ENCODE assay signal across 1 cellular context in the genomic region with DNA sequence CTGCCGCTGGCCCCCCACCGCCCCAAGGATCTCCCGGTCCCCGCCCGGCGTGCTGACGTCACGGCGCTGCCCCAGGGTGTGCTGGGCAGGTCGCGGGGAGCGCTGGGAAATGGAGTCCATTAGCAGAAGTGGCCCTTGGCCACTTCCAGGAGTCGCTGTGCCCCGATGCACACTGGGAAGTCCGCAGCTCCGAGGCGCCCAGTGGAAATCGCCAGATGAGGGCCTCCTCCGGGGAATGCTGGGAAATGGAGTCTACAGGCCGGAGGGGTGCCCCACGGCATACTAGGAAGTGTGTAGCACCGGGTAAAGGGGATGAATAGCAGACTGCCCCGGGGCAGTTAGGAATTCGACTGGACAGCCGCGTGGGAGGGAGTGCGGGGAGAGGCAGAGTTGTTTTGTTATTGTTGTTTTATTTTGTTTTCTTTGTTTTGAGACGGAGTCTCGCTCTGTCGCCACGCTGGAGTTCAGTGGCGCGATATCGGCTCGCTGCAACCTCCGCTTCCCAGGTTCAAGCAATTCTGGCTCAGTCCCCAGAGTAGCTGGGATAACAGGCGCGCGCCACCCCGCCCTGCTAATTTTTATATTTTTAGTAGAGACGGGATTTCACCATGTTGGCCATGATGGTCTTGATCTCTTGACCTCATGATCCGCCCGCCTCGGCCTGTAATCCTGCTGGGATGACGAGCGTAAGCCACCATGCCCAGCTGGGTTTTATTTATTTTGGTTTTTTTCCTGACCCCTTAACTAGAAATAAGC.
TF ChIP-seq lines count a peak whose summit lies in the region.

A gene (minus strand): TSS at position 2 of the 756 bp plus-strand sequence. CDS start 94 bp downstream, outside the sequence.

TF ChIP-seq in K562, 482 proteins besides CTCF, POLR2A, EP300 and RAD21 (continued from another document and continues in another):
- TF ChIP-seq, protein P1, sequence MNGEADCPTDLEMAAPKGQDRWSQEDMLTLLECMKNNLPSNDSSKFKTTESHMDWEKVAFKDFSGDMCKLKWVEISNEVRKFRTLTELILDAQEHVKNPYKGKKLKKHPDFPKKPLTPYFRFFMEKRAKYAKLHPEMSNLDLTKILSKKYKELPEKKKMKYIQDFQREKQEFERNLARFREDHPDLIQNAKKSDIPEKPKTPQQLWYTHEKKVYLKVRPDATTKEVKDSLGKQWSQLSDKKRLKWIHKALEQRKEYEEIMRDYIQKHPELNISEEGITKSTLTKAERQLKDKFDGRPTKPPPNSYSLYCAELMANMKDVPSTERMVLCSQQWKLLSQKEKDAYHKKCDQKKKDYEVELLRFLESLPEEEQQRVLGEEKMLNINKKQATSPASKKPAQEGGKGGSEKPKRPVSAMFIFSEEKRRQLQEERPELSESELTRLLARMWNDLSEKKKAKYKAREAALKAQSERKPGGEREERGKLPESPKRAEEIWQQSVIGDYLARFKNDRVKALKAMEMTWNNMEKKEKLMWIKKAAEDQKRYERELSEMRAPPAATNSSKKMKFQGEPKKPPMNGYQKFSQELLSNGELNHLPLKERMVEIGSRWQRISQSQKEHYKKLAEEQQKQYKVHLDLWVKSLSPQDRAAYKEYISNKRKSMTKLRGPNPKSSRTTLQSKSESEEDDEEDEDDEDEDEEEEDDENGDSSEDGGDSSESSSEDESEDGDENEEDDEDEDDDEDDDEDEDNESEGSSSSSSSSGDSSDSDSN (IDR thresholded peaks at IDR 0.05; ENCODE audit: borderline replicate concordance in 1 of 2, low read depth in 2 of 2, low read length in 2 of 2): no peak
- TF ChIP-seq KLF10 (CRISPR knock-in tag; IDR thresholded peaks at IDR 0.05) (no peak), GTF2F1 (IDR thresholded peaks at IDR 0.05; ENCODE audit: low read depth, low read length) (peak; percentile 60; the same call in 1 of the 2 replicates), PCBP1 (IDR thresholded peaks at IDR 0.05; ENCODE audit: low read depth, low read length, poor library complexity, severe bottlenecking) (no peak), BRF1 (IDR thresholded peaks at IDR 0.05; ENCODE audit: borderline replicate concordance, extremely low read depth, insufficient read length) (no peak), ERF (CRISPR knock-in tag; IDR thresholded peaks at IDR 0.05) (peak; percentile 33; the same call in 1 of the 2 replicates), FOSL1 (tag; conservative IDR thresholded peaks at IDR 0.05) (0 out of 2 replicates have a peak, but pooled peaks have one; percentile 39), TBP (optimal IDR thresholded peaks at IDR 0.05; ENCODE audit: low read depth, low read length) (peak; percentile 78), HMG20A (CRISPR knock-in tag; conservative IDR thresholded peaks at IDR 0.05) (no peak), RNF2 (IDR thresholded peaks at IDR 0.05) (no peak; the same call in 1 of the 2 replicates), DMBX1 (CRISPR knock-in tag; IDR thresholded peaks at IDR 0.05; ENCODE audit: borderline replicate concordance) (no peak; the same call in 1 of the 2 replicates), SAFB2 (IDR thresholded peaks at IDR 0.05; ENCODE audit: borderline replicate concordance, low read depth, low read length, severe bottlenecking) (no peak), CBX5 (IDR thresholded peaks at IDR 0.05; ENCODE audit: borderline replicate concordance, low read depth) (no peak), ZFP1 (CRISPR knock-in tag; IDR thresholded peaks at IDR 0.05) (no peak), ZKSCAN3 (CRISPR knock-in tag; IDR thresholded peaks at IDR 0.05) (no peak), ETS2 (tag; IDR thresholded peaks at IDR 0.05; ENCODE audit: borderline replicate concordance, poor library complexity, severe bottlenecking) (no peak), U2AF2 (optimal IDR thresholded peaks at IDR 0.05; ENCODE audit: low read depth, low read length) (no peak), ZNF143 (CRISPR knock-in tag; IDR thresholded peaks at IDR 0.05) (peak; percentile 90), TAF7 (tag; IDR thresholded peaks at IDR 0.05) (no peak), SOX6 (IDR thresholded peaks at IDR 0.05) (no peak), ESRRB (CRISPR knock-in tag; IDR thresholded peaks at IDR 0.05; ENCODE audit: borderline replicate concordance) (no peak), IRF2 (CRISPR knock-in tag; IDR thresholded peaks at IDR 0.05) (no peak)
- TF ChIP-seq, protein P2, sequence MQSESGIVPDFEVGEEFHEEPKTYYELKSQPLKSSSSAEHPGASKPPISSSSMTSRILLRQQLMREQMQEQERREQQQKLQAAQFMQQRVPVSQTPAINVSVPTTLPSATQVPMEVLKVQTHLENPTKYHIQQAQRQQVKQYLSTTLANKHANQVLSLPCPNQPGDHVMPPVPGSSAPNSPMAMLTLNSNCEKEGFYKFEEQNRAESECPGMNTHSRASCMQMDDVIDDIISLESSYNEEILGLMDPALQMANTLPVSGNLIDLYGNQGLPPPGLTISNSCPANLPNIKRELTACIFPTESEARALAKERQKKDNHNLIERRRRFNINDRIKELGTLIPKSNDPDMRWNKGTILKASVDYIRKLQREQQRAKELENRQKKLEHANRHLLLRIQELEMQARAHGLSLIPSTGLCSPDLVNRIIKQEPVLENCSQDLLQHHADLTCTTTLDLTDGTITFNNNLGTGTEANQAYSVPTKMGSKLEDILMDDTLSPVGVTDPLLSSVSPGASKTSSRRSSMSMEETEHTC (IDR thresholded peaks at IDR 0.05): no peak
- TF ChIP-seq, protein P3, sequence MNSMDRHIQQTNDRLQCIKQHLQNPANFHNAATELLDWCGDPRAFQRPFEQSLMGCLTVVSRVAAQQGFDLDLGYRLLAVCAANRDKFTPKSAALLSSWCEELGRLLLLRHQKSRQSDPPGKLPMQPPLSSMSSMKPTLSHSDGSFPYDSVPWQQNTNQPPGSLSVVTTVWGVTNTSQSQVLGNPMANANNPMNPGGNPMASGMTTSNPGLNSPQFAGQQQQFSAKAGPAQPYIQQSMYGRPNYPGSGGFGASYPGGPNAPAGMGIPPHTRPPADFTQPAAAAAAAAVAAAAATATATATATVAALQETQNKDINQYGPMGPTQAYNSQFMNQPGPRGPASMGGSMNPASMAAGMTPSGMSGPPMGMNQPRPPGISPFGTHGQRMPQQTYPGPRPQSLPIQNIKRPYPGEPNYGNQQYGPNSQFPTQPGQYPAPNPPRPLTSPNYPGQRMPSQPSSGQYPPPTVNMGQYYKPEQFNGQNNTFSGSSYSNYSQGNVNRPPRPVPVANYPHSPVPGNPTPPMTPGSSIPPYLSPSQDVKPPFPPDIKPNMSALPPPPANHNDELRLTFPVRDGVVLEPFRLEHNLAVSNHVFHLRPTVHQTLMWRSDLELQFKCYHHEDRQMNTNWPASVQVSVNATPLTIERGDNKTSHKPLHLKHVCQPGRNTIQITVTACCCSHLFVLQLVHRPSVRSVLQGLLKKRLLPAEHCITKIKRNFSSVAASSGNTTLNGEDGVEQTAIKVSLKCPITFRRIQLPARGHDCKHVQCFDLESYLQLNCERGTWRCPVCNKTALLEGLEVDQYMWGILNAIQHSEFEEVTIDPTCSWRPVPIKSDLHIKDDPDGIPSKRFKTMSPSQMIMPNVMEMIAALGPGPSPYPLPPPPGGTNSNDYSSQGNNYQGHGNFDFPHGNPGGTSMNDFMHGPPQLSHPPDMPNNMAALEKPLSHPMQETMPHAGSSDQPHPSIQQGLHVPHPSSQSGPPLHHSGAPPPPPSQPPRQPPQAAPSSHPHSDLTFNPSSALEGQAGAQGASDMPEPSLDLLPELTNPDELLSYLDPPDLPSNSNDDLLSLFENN (IDR thresholded peaks at IDR 0.05; ENCODE audit: low read depth in 2 of 2, low read length in 2 of 2): no peak; a peak in 1 of 4 replicates
- TF ChIP-seq, protein P4, sequence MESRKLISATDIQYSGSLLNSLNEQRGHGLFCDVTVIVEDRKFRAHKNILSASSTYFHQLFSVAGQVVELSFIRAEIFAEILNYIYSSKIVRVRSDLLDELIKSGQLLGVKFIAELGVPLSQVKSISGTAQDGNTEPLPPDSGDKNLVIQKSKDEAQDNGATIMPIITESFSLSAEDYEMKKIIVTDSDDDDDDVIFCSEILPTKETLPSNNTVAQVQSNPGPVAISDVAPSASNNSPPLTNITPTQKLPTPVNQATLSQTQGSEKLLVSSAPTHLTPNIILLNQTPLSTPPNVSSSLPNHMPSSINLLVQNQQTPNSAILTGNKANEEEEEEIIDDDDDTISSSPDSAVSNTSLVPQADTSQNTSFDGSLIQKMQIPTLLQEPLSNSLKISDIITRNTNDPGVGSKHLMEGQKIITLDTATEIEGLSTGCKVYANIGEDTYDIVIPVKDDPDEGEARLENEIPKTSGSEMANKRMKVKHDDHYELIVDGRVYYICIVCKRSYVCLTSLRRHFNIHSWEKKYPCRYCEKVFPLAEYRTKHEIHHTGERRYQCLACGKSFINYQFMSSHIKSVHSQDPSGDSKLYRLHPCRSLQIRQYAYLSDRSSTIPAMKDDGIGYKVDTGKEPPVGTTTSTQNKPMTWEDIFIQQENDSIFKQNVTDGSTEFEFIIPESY (CRISPR knock-in tag; IDR thresholded peaks at IDR 0.05): peak; percentile 56; the same call in 1 of the 2 replicates
- TF ChIP-seq, protein P5, sequence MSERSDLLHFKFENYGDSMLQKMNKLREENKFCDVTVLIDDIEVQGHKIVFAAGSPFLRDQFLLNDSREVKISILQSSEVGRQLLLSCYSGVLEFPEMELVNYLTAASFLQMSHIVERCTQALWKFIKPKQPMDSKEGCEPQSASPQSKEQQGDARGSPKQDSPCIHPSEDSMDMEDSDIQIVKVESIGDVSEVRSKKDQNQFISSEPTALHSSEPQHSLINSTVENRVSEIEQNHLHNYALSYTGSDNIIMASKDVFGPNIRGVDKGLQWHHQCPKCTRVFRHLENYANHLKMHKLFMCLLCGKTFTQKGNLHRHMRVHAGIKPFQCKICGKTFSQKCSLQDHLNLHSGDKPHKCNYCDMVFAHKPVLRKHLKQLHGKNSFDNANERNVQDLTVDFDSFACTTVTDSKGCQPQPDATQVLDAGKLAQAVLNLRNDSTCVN (CRISPR knock-in tag; IDR thresholded peaks at IDR 0.05): peak; percentile 72; the same call in 1 of the 2 replicates
- TF ChIP-seq, protein P6, sequence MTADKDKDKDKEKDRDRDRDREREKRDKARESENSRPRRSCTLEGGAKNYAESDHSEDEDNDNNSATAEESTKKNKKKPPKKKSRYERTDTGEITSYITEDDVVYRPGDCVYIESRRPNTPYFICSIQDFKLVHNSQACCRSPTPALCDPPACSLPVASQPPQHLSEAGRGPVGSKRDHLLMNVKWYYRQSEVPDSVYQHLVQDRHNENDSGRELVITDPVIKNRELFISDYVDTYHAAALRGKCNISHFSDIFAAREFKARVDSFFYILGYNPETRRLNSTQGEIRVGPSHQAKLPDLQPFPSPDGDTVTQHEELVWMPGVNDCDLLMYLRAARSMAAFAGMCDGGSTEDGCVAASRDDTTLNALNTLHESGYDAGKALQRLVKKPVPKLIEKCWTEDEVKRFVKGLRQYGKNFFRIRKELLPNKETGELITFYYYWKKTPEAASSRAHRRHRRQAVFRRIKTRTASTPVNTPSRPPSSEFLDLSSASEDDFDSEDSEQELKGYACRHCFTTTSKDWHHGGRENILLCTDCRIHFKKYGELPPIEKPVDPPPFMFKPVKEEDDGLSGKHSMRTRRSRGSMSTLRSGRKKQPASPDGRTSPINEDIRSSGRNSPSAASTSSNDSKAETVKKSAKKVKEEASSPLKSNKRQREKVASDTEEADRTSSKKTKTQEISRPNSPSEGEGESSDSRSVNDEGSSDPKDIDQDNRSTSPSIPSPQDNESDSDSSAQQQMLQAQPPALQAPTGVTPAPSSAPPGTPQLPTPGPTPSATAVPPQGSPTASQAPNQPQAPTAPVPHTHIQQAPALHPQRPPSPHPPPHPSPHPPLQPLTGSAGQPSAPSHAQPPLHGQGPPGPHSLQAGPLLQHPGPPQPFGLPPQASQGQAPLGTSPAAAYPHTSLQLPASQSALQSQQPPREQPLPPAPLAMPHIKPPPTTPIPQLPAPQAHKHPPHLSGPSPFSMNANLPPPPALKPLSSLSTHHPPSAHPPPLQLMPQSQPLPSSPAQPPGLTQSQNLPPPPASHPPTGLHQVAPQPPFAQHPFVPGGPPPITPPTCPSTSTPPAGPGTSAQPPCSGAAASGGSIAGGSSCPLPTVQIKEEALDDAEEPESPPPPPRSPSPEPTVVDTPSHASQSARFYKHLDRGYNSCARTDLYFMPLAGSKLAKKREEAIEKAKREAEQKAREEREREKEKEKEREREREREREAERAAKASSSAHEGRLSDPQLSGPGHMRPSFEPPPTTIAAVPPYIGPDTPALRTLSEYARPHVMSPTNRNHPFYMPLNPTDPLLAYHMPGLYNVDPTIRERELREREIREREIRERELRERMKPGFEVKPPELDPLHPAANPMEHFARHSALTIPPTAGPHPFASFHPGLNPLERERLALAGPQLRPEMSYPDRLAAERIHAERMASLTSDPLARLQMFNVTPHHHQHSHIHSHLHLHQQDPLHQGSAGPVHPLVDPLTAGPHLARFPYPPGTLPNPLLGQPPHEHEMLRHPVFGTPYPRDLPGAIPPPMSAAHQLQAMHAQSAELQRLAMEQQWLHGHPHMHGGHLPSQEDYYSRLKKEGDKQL (CRISPR knock-in tag; IDR thresholded peaks at IDR 0.05; ENCODE audit: borderline replicate concordance): no peak
- TF ChIP-seq, protein P7, sequence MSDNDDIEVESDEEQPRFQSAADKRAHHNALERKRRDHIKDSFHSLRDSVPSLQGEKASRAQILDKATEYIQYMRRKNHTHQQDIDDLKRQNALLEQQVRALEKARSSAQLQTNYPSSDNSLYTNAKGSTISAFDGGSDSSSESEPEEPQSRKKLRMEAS (CRISPR knock-in tag; IDR thresholded peaks at IDR 0.05): peak; percentile 21; the same call in 1 of the 2 replicates
- TF ChIP-seq, protein P8, sequence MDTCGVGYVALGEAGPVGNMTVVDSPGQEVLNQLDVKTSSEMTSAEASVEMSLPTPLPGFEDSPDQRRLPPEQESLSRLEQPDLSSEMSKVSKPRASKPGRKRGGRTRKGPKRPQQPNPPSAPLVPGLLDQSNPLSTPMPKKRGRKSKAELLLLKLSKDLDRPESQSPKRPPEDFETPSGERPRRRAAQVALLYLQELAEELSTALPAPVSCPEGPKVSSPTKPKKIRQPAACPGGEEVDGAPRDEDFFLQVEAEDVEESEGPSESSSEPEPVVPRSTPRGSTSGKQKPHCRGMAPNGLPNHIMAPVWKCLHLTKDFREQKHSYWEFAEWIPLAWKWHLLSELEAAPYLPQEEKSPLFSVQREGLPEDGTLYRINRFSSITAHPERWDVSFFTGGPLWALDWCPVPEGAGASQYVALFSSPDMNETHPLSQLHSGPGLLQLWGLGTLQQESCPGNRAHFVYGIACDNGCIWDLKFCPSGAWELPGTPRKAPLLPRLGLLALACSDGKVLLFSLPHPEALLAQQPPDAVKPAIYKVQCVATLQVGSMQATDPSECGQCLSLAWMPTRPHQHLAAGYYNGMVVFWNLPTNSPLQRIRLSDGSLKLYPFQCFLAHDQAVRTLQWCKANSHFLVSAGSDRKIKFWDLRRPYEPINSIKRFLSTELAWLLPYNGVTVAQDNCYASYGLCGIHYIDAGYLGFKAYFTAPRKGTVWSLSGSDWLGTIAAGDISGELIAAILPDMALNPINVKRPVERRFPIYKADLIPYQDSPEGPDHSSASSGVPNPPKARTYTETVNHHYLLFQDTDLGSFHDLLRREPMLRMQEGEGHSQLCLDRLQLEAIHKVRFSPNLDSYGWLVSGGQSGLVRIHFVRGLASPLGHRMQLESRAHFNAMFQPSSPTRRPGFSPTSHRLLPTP (IDR thresholded peaks at IDR 0.05; ENCODE audit: borderline replicate concordance, extremely low read depth, insufficient read length): no peak
